Comparison of ENCODE assay signal across 35 cellular contexts in the genomic region with DNA sequence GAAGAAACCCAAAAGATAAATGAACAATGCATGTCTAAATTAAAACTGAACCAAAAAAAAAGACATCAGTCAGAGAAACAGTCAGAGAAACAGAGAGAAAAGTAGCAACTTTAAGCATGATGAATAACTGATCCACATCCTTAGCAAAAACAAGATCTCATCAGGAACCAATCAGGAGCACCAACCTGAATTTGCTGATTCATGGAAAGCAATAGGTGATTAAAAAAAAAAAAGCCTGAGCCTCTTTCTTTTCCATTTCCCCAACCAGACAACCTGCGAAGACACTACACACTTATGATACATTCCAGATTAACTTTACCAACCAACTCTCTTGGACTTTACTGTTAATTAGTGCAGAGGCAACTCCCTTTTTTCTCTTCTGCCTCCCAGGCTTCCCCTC.
"Had no signal": no experiment of that assay in that cellular context is flagged by ENCODE, and none has a peak within 500 bp of the region (broad histone marks: within the 10 kb centered on the region; RNA-seq: fewer than 3 reads in every experiment).

No MANE protein-coding gene starts in this region.

- H3K27ac ChIP-seq: adrenal gland, body of pancreas, brain microvascular endothelial cell, breast epithelium, VCaP had no signal

- H3K36me3 ChIP-seq: adrenal gland, brain microvascular endothelial cell, breast epithelium had no signal

- H3K4me3 ChIP-seq: adrenal gland, body of pancreas, breast epithelium had no signal

- H3K4me1 Mint-ChIP-seq: activated B cell treated with CpG ODN at 0.5 μM for 24 hours; activated CD4-positive, alpha-beta T cell treated with anti-CD3 and anti-CD28 coated beads, Interleukin-2, amount 10 ng/mL, durations not matched to agents 24 days and 14 days; activated naive CD8-positive, alpha-beta T cell treated with anti-CD3 and anti-CD28 coated beads for 36 hours; activated T-helper 17 cell treated with anti-CD3 and anti-CD28 coated beads, Interleukin-2, amount 50 U/mL, for 72 hours had no signal

- H3K9me3 Mint-ChIP-seq: activated B cell treated with CpG ODN at 0.5 μM for 24 hours; activated CD4-positive, alpha-beta T cell treated with anti-CD3 and anti-CD28 coated beads, Interleukin-2, amount 10 ng/mL, durations not matched to agents 24 days and 14 days; activated T-helper 1 cell treated with anti-CD3 and anti-CD28 coated beads, Interleukin-12 subunit alpha, Interleukin-12 subunit beta, Interleukin-2, Interleukin-4 antibody, amounts not matched to agents 30 ng/mL and 10 ng/mL and 1 ng/mL, durations not matched to agents 14 hours and 24 hours and 36 hours; T-helper 2 cell treated with Interferon-gamma antibody and Interleukin-4, amounts not matched to agents 5 μg/mL and 100 μg/mL, for 36 hours had no signal

- H3K27ac Mint-ChIP-seq: activated B cell treated with CpG ODN at 0.5 μM for 24 hours; activated CD4-positive, alpha-beta memory T cell treated with anti-CD3 and anti-CD28 coated beads for 36 hours; activated CD4-positive, alpha-beta T cell treated with anti-CD3 and anti-CD28 coated beads, Interleukin-2, amount 10 ng/mL, durations not matched to agents 24 days and 14 days; activated CD8-positive, alpha-beta T cell treated with anti-CD3 and anti-CD28 coated beads for 36 hours; activated naive CD4-positive, alpha-beta T cell treated with anti-CD3 and anti-CD28 coated beads for 36 hours; activated naive CD4-positive, alpha-beta T cell treated with anti-CD3 and anti-CD28 coated beads, Interleukin-2, amount 50 U/mL, for 72 hours; activated naive CD8-positive, alpha-beta T cell treated with anti-CD3 and anti-CD28 coated beads for 36 hours; activated T-cell treated with anti-CD3 and anti-CD28 coated beads, Interleukin-2, amount 50 U/mL, for 72 hours; activated T-helper 1 cell treated with anti-CD3 and anti-CD28 coated beads, Interleukin-12 subunit alpha, Interleukin-12 subunit beta, Interleukin-2, Interleukin-4 antibody, amounts not matched to agents 30 ng/mL and 10 ng/mL and 1 ng/mL, durations not matched to agents 14 hours and 24 hours and 36 hours; activated T-helper 17 cell treated with anti-CD3 and anti-CD28 coated beads, Interleukin-2, amount 50 U/mL, for 72 hours; T-helper 2 cell treated with Interferon-gamma antibody and Interleukin-4, amounts not matched to agents 5 μg/mL and 100 μg/mL, for 36 hours had no signal

- H3K9me3 ChIP-seq: adrenal gland, body of pancreas had no signal

- DNase-seq: activated B cell treated with CpG ODN at 0.5 μM for 24 hours; activated CD4-positive, alpha-beta memory T cell treated with anti-CD3 and anti-CD28 coated beads for 36 hours; activated CD4-positive, alpha-beta T cell treated with anti-CD3 and anti-CD28 coated beads for 4 hours; activated CD4-positive, alpha-beta T cell treated with anti-CD3 and anti-CD28 coated beads, Interleukin-2, amount 10 ng/mL, durations not matched to agents 24 days and 14 days; activated CD4-positive, alpha-beta T cell treated with anti-CD3 and anti-CD28 coated beads, Interleukin-2, amount 50 U/mL, for 1 hour; activated CD4-positive, alpha-beta T cell treated with anti-CD3 and anti-CD28 coated beads, Interleukin-2, amount 50 U/mL, for 4 hours; activated CD4-positive, CD25-positive, alpha-beta regulatory T cell treated with anti-CD3 and anti-CD28 coated beads, Interleukin-2, amount 50 U/mL, for 72 hours; activated CD8-positive, alpha-beta memory T cell treated with anti-CD3 and anti-CD28 coated beads, Interleukin-2, amount 50 U/mL, for 4 hours; activated CD8-positive, alpha-beta T cell treated with anti-CD3 and anti-CD28 coated beads for 36 hours; activated effector memory CD4-positive, alpha-beta T cell treated with anti-CD3 and anti-CD28 coated beads, Interleukin-2, amount 50 U/mL, for 16 hours; activated gamma-delta T cell treated with Interleukin-2 at 50 U/mL for 16 hours; activated naive CD4-positive, alpha-beta T cell; activated naive CD4-positive, alpha-beta T cell treated with anti-CD3 and anti-CD28 coated beads for 36 hours; activated naive CD4-positive, alpha-beta T cell treated with anti-CD3 and anti-CD28 coated beads, Interleukin-2, amount 50 U/mL, for 16 hours; activated naive CD8-positive, alpha-beta T cell treated with anti-CD3 and anti-CD28 coated beads for 36 hours; activated T-cell treated with anti-CD3 and anti-CD28 coated beads for 4 hours; activated T-cell treated with anti-CD3 and anti-CD28 coated beads, Interleukin-2, amount 50 U/mL, for 1 hour; activated T-cell treated with anti-CD3 and anti-CD28 coated beads, Interleukin-2, amount 50 U/mL, for 4 hours; activated T-cell treated with anti-CD3 and anti-CD28 coated beads, Interleukin-2, amount 50 U/mL, for 72 hours; adrenal gland; amniotic stem cell; aorta; body of pancreas; brain microvascular endothelial cell; central memory CD4-positive, alpha-beta T cell; T-helper 2 cell; T-helper 9 cell had no signal

- ATAC-seq: activated CD8-positive, alpha-beta T cell treated with anti-CD3 and anti-CD28 coated beads for 36 hours; activated naive CD4-positive, alpha-beta T cell treated with anti-CD3 and anti-CD28 coated beads, Interleukin-2, amount 50 U/mL, for 72 hours; activated T-cell treated with anti-CD3 and anti-CD28 coated beads, Interleukin-2, amount 50 U/mL, for 4 hours; activated T-cell treated with anti-CD3 and anti-CD28 coated beads, Interleukin-2, amount 50 U/mL, for 72 hours; activated T-helper 17 cell treated with anti-CD3 and anti-CD28 coated beads, Interleukin-2, amount 50 U/mL, for 72 hours; body of pancreas had no signal

- H3K4me3 Mint-ChIP-seq: activated B cell treated with CpG ODN at 0.5 μM for 24 hours; activated CD4-positive, alpha-beta memory T cell treated with anti-CD3 and anti-CD28 coated beads for 36 hours; activated CD4-positive, alpha-beta T cell treated with anti-CD3 and anti-CD28 coated beads, Interleukin-2, amount 10 ng/mL, durations not matched to agents 24 days and 14 days; activated CD8-positive, alpha-beta T cell treated with anti-CD3 and anti-CD28 coated beads for 36 hours; activated naive CD4-positive, alpha-beta T cell treated with anti-CD3 and anti-CD28 coated beads for 36 hours; activated naive CD8-positive, alpha-beta T cell treated with anti-CD3 and anti-CD28 coated beads for 36 hours; activated T-cell treated with anti-CD3 and anti-CD28 coated beads, Interleukin-2, amount 50 U/mL, for 4 hours; activated T-cell treated with anti-CD3 and anti-CD28 coated beads, Interleukin-2, amount 50 U/mL, for 72 hours; activated T-helper 1 cell treated with anti-CD3 and anti-CD28 coated beads, Interleukin-12 subunit alpha, Interleukin-12 subunit beta, Interleukin-2, Interleukin-4 antibody, amounts not matched to agents 30 ng/mL and 10 ng/mL and 1 ng/mL, durations not matched to agents 14 hours and 24 hours and 36 hours; activated T-helper 17 cell treated with anti-CD3 and anti-CD28 coated beads, Interleukin-2, amount 50 U/mL, for 72 hours; T-helper 2 cell treated with Interferon-gamma antibody and Interleukin-4, amounts not matched to agents 5 μg/mL and 100 μg/mL, for 36 hours had no signal

- H3K36me3 Mint-ChIP-seq: activated CD4-positive, alpha-beta memory T cell treated with anti-CD3 and anti-CD28 coated beads for 36 hours; activated naive CD8-positive, alpha-beta T cell treated with anti-CD3 and anti-CD28 coated beads for 36 hours had no signal

- H3K27me3 ChIP-seq: adrenal gland, body of pancreas, brain microvascular endothelial cell, breast epithelium had no signal

- H3K4me1 ChIP-seq: adrenal gland, body of pancreas, breast epithelium had no signal

- FAIRE-seq: astrocyte, TTC549 had no signal

- H3K27me3 Mint-ChIP-seq: activated B cell treated with CpG ODN at 0.5 μM for 24 hours; activated CD4-positive, alpha-beta memory T cell treated with anti-CD3 and anti-CD28 coated beads for 36 hours; activated CD4-positive, alpha-beta T cell treated with anti-CD3 and anti-CD28 coated beads, Interleukin-2, amount 10 ng/mL, durations not matched to agents 24 days and 14 days; activated CD8-positive, alpha-beta T cell treated with anti-CD3 and anti-CD28 coated beads for 36 hours; activated naive CD8-positive, alpha-beta T cell treated with anti-CD3 and anti-CD28 coated beads for 36 hours; activated T-helper 17 cell treated with anti-CD3 and anti-CD28 coated beads, Interleukin-2, amount 50 U/mL, for 72 hours had no signal
